In the genomic region with DNA sequence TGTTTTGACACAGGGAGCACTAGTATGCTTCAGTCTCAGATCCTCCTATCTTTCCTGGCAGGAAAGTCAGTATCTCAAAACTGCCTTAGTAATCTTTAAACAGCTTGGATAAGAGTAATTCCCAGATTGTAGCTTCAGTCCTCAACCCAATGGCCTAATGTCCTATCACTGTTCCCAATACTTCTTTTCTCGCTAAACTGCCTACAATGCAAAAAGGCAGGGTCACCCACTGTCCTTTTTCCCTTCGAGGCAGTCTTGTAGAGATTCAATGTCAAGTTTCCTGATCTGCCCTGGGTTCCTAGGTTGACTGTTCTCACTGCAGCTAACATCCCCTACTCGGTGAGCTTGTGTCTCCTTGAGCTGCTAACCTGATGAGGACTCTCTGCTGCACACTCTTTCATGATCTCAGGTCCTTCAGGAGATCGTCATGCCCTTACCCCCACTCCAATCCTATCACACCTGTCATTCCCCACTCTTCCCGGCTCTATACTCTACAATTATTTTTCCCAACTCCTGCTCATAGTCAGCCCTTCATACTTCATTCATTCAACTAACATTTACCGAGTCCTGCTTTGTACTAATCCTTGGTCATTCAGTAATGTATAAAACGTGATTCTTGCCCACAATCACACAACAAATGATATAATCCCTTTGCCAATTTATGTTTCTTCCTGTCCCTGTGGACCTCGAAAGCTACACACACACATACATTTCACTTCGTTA, we compare ENCODE assay signal across 9 cellular contexts. TPM values are rescaled to one million over a fixed set of nuclear protein-coding genes. Genes with fewer than 3 reads are reported as not detected.
DNase-seq lines count a peak whose midpoint lies in the region; ATAC-seq, FAIRE-seq and TF ChIP-seq lines count a peak whose summit lies in the region.
"Had no signal": no experiment of that assay in that cellular context is flagged by ENCODE, and none has a peak within 500 bp of the region (broad histone marks: within the 10 kb centered on the region; RNA-seq: fewer than 3 reads in every experiment).

No MANE protein-coding gene starts in this region.

- H3K23me2 ChIP-seq in H1 (ENCODE audit: low read depth, low read length), result peaks cover 14% of the 10 kb centered on the region

- no peak overlapping the region for H2AK5ac ChIP-seq in H1 (ENCODE audit: low read depth, low read length)

- intact Hi-C loops in Caco-2 (cut with micrococcal nuclease; ENCODE audit: unreplicated experiment) (loop anchor here (2.0 to 5.0 kb wide), 4 partner anchors 75 to 293 kb away; a partner anchor contains a TSS), head of caudate nucleus (cut with DNase I) (loop anchor here (5.0 kb wide), 1 partner anchor 188 kb away; a partner anchor contains a TSS)

- H4K5ac ChIP-seq in H1 (ENCODE audit: insufficient read length, low read depth, low read length), result no peak overlapping the region

- no peak overlapping the region for H2BK20ac ChIP-seq in H1 (ENCODE audit: low read length)

- H3K9me2 ChIP-seq in Karpas-422 (replicated peaks; ENCODE audit: insufficient read depth, low read length), result no peaks in the 10 kb centered on the region

- no peaks in the 10 kb centered on the region for H3K27me3 Mint-ChIP-seq in Caco-2 (ENCODE audit: insufficient read depth, unreplicated experiment)

- H3K4me2 ChIP-seq in Karpas-422 (ENCODE audit: low read depth, low read length, poor library complexity, severe bottlenecking), result peak overlapping the region; percentile 93
- peak overlapping the region; percentile 86 to 99 for H3K4me2 ChIP-seq in H1 (ENCODE audit: insufficient read depth in 1 of 2, low read depth in 2 of 2, low read length in 2 of 2)

- H3K4me3 ChIP-seq in Caco-2 (ENCODE audit: low read depth, low read length) (peak overlapping the region; percentile 70), Karpas-422 (ENCODE audit: low read length) (peak overlapping the region; percentile 93), H1 (ENCODE audit: extremely low read depth in 1 of 4, insufficient read depth in 2 of 4, low read depth in 3 of 4, low read length in 4 of 4) (peak overlapping the region; percentile 75 to 90 (median 78)), neutrophil (ENCODE audit: low read depth in 1 of 2, low read length in 1 of 2) (peak overlapping the region; percentile 89 to 95)

- no peak overlapping the region for H3K23ac ChIP-seq in H1 (ENCODE audit: insufficient read length)

- no peaks in the 10 kb centered on the region; the same call in 1 of the 2 replicates for H4K20me1 ChIP-seq in Karpas-422 (ENCODE audit: insufficient read depth, low read depth, low read length)
- no peaks in the 10 kb centered on the region for H4K20me1 ChIP-seq in H1 (replicated peaks in 1 of 2; ENCODE audit: control insufficient read depth in 1 of 2, insufficient read depth in 2 of 2, low read length in 2 of 2)

- peaks cover 6% of the 10 kb centered on the region for H3K4me1 Mint-ChIP-seq in Caco-2 (ENCODE audit: low read depth, unreplicated experiment)

- no peak overlapping the region for H3K56ac ChIP-seq in H1 (replicated peaks; ENCODE audit: insufficient read length, low read depth, low read length)

- no TSS peak for BruUV-seq in Caco-2 (replicated peaks; lab: Mats Ljungman, UMichigan)

- no peak overlapping the region for H3K4me3 Mint-ChIP-seq in Caco-2 (ENCODE audit: unreplicated experiment)

- H2AFZ ChIP-seq in Karpas-422 (ENCODE audit: low read length) (peak overlapping the region; percentile 32; the same call in 1 of the 2 replicates), H1 (ENCODE audit: low read length) (peak overlapping the region; percentile 92)

- H3K18ac ChIP-seq in H1 (ENCODE audit: extremely low read depth, low read length), result no peak overlapping the region

- FAIRE-seq in H1 (lab: Jason Lieb, UNC), result no peak

- no peak overlapping the region for H2BK15ac ChIP-seq in H1 (ENCODE audit: low read length)

- ATAC-seq in GM21786 (IDR thresholded peaks at IDR 0.05; ENCODE audit: unreplicated experiment), result no peak

- H2BK12ac ChIP-seq in H1 (ENCODE audit: low read depth, low read length), result no peak overlapping the region

- H4K91ac ChIP-seq in H1 (replicated peaks; ENCODE audit: insufficient read length, low read length), result no peak overlapping the region

- WGBS in H1 (ENCODE audit: extremely low coverage in 1 of 2, insufficient coverage in 1 of 2, insufficient read length in 1 of 2, insufficient replicate concordance in 2 of 2, low coverage in 1 of 2, low lambda C conversion rate in 2 of 2, missing lambda C conversion rate in 1 of 2), 2 experiments, result 26 to 100% methylated on average over 1 to 9 of the region's 9 CpGs

- no peaks in the 10 kb centered on the region for H3K9me3 Mint-ChIP-seq in Caco-2 (ENCODE audit: unreplicated experiment)

- no peak for TF ChIP-seq EP300 in H1 (IDR thresholded peaks at IDR 0.05; ENCODE audit: borderline replicate concordance in 1 of 2, low read depth in 2 of 2, low read length in 2 of 2)

- H3K9me3 ChIP-seq in Caco-2 (no peaks in the 10 kb centered on the region), Karpas-422 (ENCODE audit: low read length) (no peaks in the 10 kb centered on the region), H1 (ENCODE audit: insufficient read depth in 2 of 2, low read depth in 1 of 2, low read length in 1 of 2) (no peaks in the 10 kb centered on the region), neutrophil (no peaks in the 10 kb centered on the region)

- peaks cover 5% of the 10 kb centered on the region for H3K36me3 Mint-ChIP-seq in Caco-2 (ENCODE audit: insufficient read depth, unreplicated experiment)

- peaks cover 80% of the 10 kb centered on the region for H3K79me2 ChIP-seq in Karpas-422 (ENCODE audit: low read length)
- H3K79me2 ChIP-seq in H1 (ENCODE audit: control insufficient read depth in 1 of 2, insufficient read depth in 2 of 2, low read length in 2 of 2), result peaks cover 6 to 47% of the 10 kb centered on the region in 2 experiments; a peak in 3 of 4 replicates

- no peaks in the 10 kb centered on the region; the same call in 1 of the 2 replicates for H3K79me1 ChIP-seq in H1 (ENCODE audit: low read depth, low read length)

- 0 out of 2 replicates have a peak overlapping the region, but pooled peaks have one; percentile 18 for H2BK5ac ChIP-seq in H1 (ENCODE audit: low read depth, low read length)

- no peak for TF ChIP-seq POLR2A in H1 (IDR thresholded peaks at IDR 0.05; ENCODE audit: control extremely low read depth in 1 of 2, low read depth in 2 of 2, low read length in 2 of 2)

- peaks cover 27% of the 10 kb centered on the region for H3K4me1 ChIP-seq in Caco-2
- H3K4me1 ChIP-seq in Karpas-422 (ENCODE audit: low read length), result peaks cover 57% of the 10 kb centered on the region
- H3K4me1 ChIP-seq in H1 (replicated peaks in 1 of 4; ENCODE audit: control insufficient read depth in 3 of 4, insufficient read depth in 4 of 4, low read length in 3 of 4), result peaks cover 2 to 7% (median 4%) of the 10 kb centered on the region in 4 experiments; a peak in 3 of 7 replicates
- peaks cover 22 to 26% of the 10 kb centered on the region in 2 experiments for H3K4me1 ChIP-seq in neutrophil (ENCODE audit: control insufficient read depth in 1 of 2, insufficient read depth in 1 of 2, low read depth in 1 of 2, low read length in 1 of 2)

- H3K9ac ChIP-seq in Karpas-422 (ENCODE audit: low read length), result peak overlapping the region; percentile 89
- H3K9ac ChIP-seq in H1 (replicated peaks in 1 of 4; ENCODE audit: extremely low read depth in 1 of 4, low read depth in 3 of 4, low read length in 3 of 4), result peak overlapping the region; percentile 46 to 81 (median 62)

- no peak overlapping the region for H3K27ac Mint-ChIP-seq in Caco-2 (ENCODE audit: unreplicated experiment)

- no peak overlapping the region for H3K14ac ChIP-seq in H1 (ENCODE audit: insufficient read length)

- H3K4ac ChIP-seq in H1 (replicated peaks; ENCODE audit: insufficient read length, low read depth, low read length), result no peak overlapping the region

- H4K8ac ChIP-seq in H1 (ENCODE audit: extremely low read depth, insufficient read depth, low read length), result no peak overlapping the region

- H3K27me3 ChIP-seq in Caco-2 (replicated peaks; ENCODE audit: control insufficient read depth, insufficient read depth, low read length), result no peaks in the 10 kb centered on the region
- no peaks in the 10 kb centered on the region for H3K27me3 ChIP-seq in Karpas-422 (ENCODE audit: low read length)
- H3K27me3 ChIP-seq in H1 (replicated peaks in 1 of 4; ENCODE audit: control insufficient read depth in 3 of 4, extremely low read depth in 1 of 4, insufficient read depth in 3 of 4, low read length in 3 of 4), result no peaks in the 10 kb centered on the region
- H3K27me3 ChIP-seq in neutrophil, result no peaks in the 10 kb centered on the region

- TF ChIP-seq CTCF in Caco-2 (IDR thresholded peaks at IDR 0.05; ENCODE audit: insufficient read depth in 1 of 2, low read depth in 1 of 2, low read length in 1 of 2, severe bottlenecking in 1 of 2, unreplicated experiment in 1 of 2) (no peak), H1 (IDR thresholded peaks at IDR 0.05; ENCODE audit: control extremely low read depth in 1 of 3, insufficient read depth in 1 of 3, low read depth in 1 of 3, low read length in 3 of 3) (no peak), neutrophil (IDR thresholded peaks at IDR 0.05) (no peak)

- CTCF ChIA-PET in Caco-2 (lab: Charles Lee), result interaction anchor here (0.6 to 1.9 kb wide), 14 partner anchors 14 to 427 kb away, joined by 3 to 15 read pairs (median 6); a partner anchor contains a TSS
- CTCF ChIA-PET in H1 (lab: Charles Lee; ENCODE audit: partially characterized antibody), result interaction anchor here (1.5 to 1.7 kb wide), 2 partner anchors 21 to 26 kb away, joined by 3 to 5 read pairs; no protein-coding TSS in a partner anchor

- H3K36me3 ChIP-seq in Caco-2 (ENCODE audit: control insufficient read depth, insufficient read depth, low read length), result peaks cover 1% of the 10 kb centered on the region
- H3K36me3 ChIP-seq in Karpas-422 (ENCODE audit: insufficient read depth, low read length), result peaks cover 29% of the 10 kb centered on the region
- peaks cover 2 to 14% (median 8%) of the 10 kb centered on the region in 4 experiments; a peak in 4 of 8 replicates for H3K36me3 ChIP-seq in H1 (ENCODE audit: control insufficient read depth in 2 of 4, insufficient read depth in 4 of 4, low read length in 3 of 4)
- peaks cover 21% of the 10 kb centered on the region for H3K36me3 ChIP-seq in neutrophil

- DNase-seq in Caco-2 (no peak), Karpas-422 (peak; percentile 59), H1 (ENCODE audit: low read depth in 1 of 2, low spot score in 2 of 2) (no peak), head of caudate nucleus (no peak), COLO829 (ENCODE audit: low spot score) (no peak), NCI-H1048 (lab: John Stamatoyannopoulos, UW) (no peak)
- DNase-seq: effector CD4-positive, alpha-beta T cell had no signal

- TF ChIP-seq RAD21 in H1 (IDR thresholded peaks at IDR 0.05 in 1 of 2, conservative IDR thresholded peaks at IDR 0.05 in 1 of 2; ENCODE audit: low read depth in 2 of 2, low read length in 2 of 2), result no peak

- H3K27ac ChIP-seq in Karpas-422 (ENCODE audit: low read length), result peak overlapping the region; percentile 84
- H3K27ac ChIP-seq in H1 (ENCODE audit: low read depth, low read length), result no peak overlapping the region
- H3K27ac ChIP-seq in neutrophil, result peak overlapping the region; percentile 93

- H2BK120ac ChIP-seq in H1 (replicated peaks; ENCODE audit: low read depth, low read length), result no peak overlapping the region

- POLR2A ChIA-PET in Caco-2 (lab: Charles Lee) (interaction anchor here (0.6 to 3.4 kb wide), 8 partner anchors 29 to 605 kb away, joined by 6 to 42 read pairs (median 12); a partner anchor contains a TSS), H1 (lab: Charles Lee; ENCODE audit: partially characterized antibody) (interaction anchor here (0.7 to 3.3 kb wide), 4 partner anchors 14 to 25 kb away, joined by 3 to 18 read pairs (median 5); no protein-coding TSS in a partner anchor)

RNA-seq across cellular contexts. Expression of a gene that starts 0.9 kb away (rescaled TPM):
- 47.0 and 47.5 TPM in 2 replicates for total RNA-seq in Caco-2 (2022)
- 37.9 and 44.3 TPM in 2 replicates for total RNA-seq in Karpas-422 (2014; rRNA removed; shearing (Covaris generic); ENCODE audit: low replicate concordance)
- total RNA-seq in H1 (2021; fragmentation: NEBNext Ultra II Directional; extraction: Animal tissue kit (Norgen Biotek cat#: 25700)), result 28.7 and 29.1 TPM in 2 replicates
- 10.3 and 11.0 TPM in 2 replicates for polyA plus RNA-seq in H1 (2011; rRNA removed)
- polyA plus RNA-seq in H1 (2011; cell fraction: cytosol; rRNA removed), result 10.8 TPM
- 19.2 TPM for polyA plus RNA-seq in H1 (2011; cell fraction: nucleus; rRNA removed)
- 13.3 to 20.5 TPM (median 18.6 TPM) in 4 replicates for polyA plus RNA-seq in H1 (2012, experiment 1 of 2)
- 2.6 TPM for polyA plus RNA-seq in H1 (2012, experiment 2 of 2)
- polyA plus RNA-seq in H1 (2013, experiment 1 of 2), result 11.8 TPM
- 9.9 TPM for polyA plus RNA-seq in H1 (2013, experiment 2 of 2)
- polyA minus RNA-seq in H1 (2011; rRNA and poly(A)+ RNA removed), result 53.0 and 60.2 TPM in 2 replicates
- 23.8 TPM for polyA minus RNA-seq in H1 (2011; cell fraction: cytosol; rRNA and poly(A)+ RNA removed)
- polyA minus RNA-seq in H1 (2011; cell fraction: nucleus; rRNA and poly(A)+ RNA removed), result 42.6 TPM

RNA-seq across cellular contexts. Expression of a gene that starts 1.2 kb away (rescaled TPM):
- 109 and 114 TPM in 2 replicates for total RNA-seq in Caco-2 (2022)
- total RNA-seq in Karpas-422 (2014; rRNA removed; shearing (Covaris generic); ENCODE audit: low replicate concordance), result 39.1 and 59.1 TPM in 2 replicates
- total RNA-seq in H1 (2021; fragmentation: NEBNext Ultra II Directional; extraction: Animal tissue kit (Norgen Biotek cat#: 25700)), result 58.9 and 64.5 TPM in 2 replicates
- 55.1 and 66.8 TPM in 2 replicates for polyA plus RNA-seq in H1 (2011; rRNA removed)
- 46.8 TPM for polyA plus RNA-seq in H1 (2011; cell fraction: cytosol; rRNA removed)
- polyA plus RNA-seq in H1 (2011; cell fraction: nucleus; rRNA removed), result 86.4 TPM
- 39.1 to 43.6 TPM (median 40.1 TPM) in 4 replicates for polyA plus RNA-seq in H1 (2012, experiment 1 of 2)
- 37.3 TPM for polyA plus RNA-seq in H1 (2012, experiment 2 of 2)
- polyA plus RNA-seq in H1 (2013, experiment 1 of 2), result 49.0 TPM
- 53.0 TPM for polyA plus RNA-seq in H1 (2013, experiment 2 of 2)
- polyA minus RNA-seq in H1 (2011; rRNA and poly(A)+ RNA removed), result 42.5 and 56.3 TPM in 2 replicates
- 44.9 TPM for polyA minus RNA-seq in H1 (2011; cell fraction: cytosol; rRNA and poly(A)+ RNA removed)
- polyA minus RNA-seq in H1 (2011; cell fraction: nucleus; rRNA and poly(A)+ RNA removed), result 82.8 TPM
